In genomic region chr6:125835221-125835744, GRCh38 we compare ENCODE assay signal across 10 cellular contexts. TPM values are rescaled to one million over a fixed set of nuclear protein-coding genes. Genes with fewer than 3 reads are reported as not detected.
A peak's percentile ranks its signal among the peaks of the same experiment; 100 is the strongest.
DNase-seq lines count a peak whose midpoint lies in the region; ATAC-seq and TF ChIP-seq lines count a peak whose summit lies in the region.
"Had no signal": no experiment of that assay in that cellular context is flagged by ENCODE, and none has a peak within 500 bp of the region (broad histone marks: within the 10 kb centered on the region; RNA-seq: fewer than 3 reads in every experiment).

No MANE protein-coding gene starts in this region.

- H3K27me3 Mint-ChIP-seq in CD4-positive, alpha-beta memory T cell = no peaks in the 10 kb centered on the region
- no peaks in the 10 kb centered on the region for H3K27me3 Mint-ChIP-seq in WTC11 (ENCODE audit: low read depth)
- no peaks in the 10 kb centered on the region for H3K27me3 Mint-ChIP-seq in stimulated activated naive B cell treated with anti-CD40 and anti-IgM and Interleukin-4, amounts not matched to agents 10 μg/mL and 1 μg/mL and 100 μg/mL, for 72 hours
- H3K27me3 Mint-ChIP-seq: activated naive CD8-positive, alpha-beta T cell treated with anti-CD3 and anti-CD28 coated beads, Interleukin-2, amount 50 U/mL, for 24 hours had no signal

- H3K36me3 ChIP-seq in CD4-positive, alpha-beta memory T cell (ENCODE audit: insufficient read depth, low read length) = no peaks in the 10 kb centered on the region

- peaks cover 45 to 68% (median 55%) of the 10 kb centered on the region in 4 donors for H3K4me1 Mint-ChIP-seq in CD4-positive, alpha-beta memory T cell
- H3K4me1 Mint-ChIP-seq in WTC11 = peaks cover 20% of the 10 kb centered on the region
- H3K4me1 Mint-ChIP-seq in stimulated activated naive B cell treated with anti-CD40 and anti-IgM and Interleukin-4, amounts not matched to agents 10 μg/mL and 1 μg/mL and 100 μg/mL, for 72 hours = peaks cover 23 to 40% of the 10 kb centered on the region in 2 donors

- peaks cover 12 to 18% of the 10 kb centered on the region in 2 donors for H3K36me3 Mint-ChIP-seq in CD4-positive, alpha-beta memory T cell
- H3K36me3 Mint-ChIP-seq in WTC11 = no peaks in the 10 kb centered on the region
- H3K36me3 Mint-ChIP-seq in stimulated activated naive B cell treated with anti-CD40 and anti-IgM and Interleukin-4, amounts not matched to agents 10 μg/mL and 1 μg/mL and 100 μg/mL, for 72 hours = peaks cover 11 to 18% of the 10 kb centered on the region in 2 donors

- CTCF ChIA-PET in CD4-positive, alpha-beta memory T cell (lab: Charles Lee; ENCODE audit: partially characterized antibody) = interaction anchor here (0.8 to 12.6 kb wide), 9 partner anchors 10 to 121 kb away, joined by 3 to 152 read pairs (median 4); partner anchors contain the start of genes HINT3 and NCOA7
- CTCF ChIA-PET in WTC11 (lab: Charles Lee) = interaction anchor here (1.2 to 1.9 kb wide), 4 partner anchors 33 to 121 kb away, joined by 3 to 7 read pairs (median 4); partner anchors contain the start of gene NCOA7

- no peak for DNase-seq in CD4-positive, alpha-beta memory T cell
- DNase-seq in WTC11 (ENCODE audit: low spot score) = no peak
- DNase-seq in Right ventricle myocardium superior = no peak
- DNase-seq in retinal pigment epithelial cell (ENCODE audit: low read depth) = peak; percentile 77
- DNase-seq in GDM1 (lab: John Stamatoyannopoulos, UW) = no peak
- DNase-seq in stimulated activated naive B cell treated with anti-CD40 and anti-IgM and Interleukin-4, amounts not matched to agents 10 μg/mL and 1 μg/mL and 100 μg/mL, for 72 hours = no peak
- DNase-seq: activated naive CD8-positive, alpha-beta T cell treated with anti-CD3 and anti-CD28 coated beads, Interleukin-2, amount 50 U/mL, for 24 hours; DMS153 had no signal

- no peaks in the 10 kb centered on the region for H3K27me3 ChIP-seq in CD4-positive, alpha-beta memory T cell (ENCODE audit: insufficient read depth, low read length)

- peaks cover 53% of the 10 kb centered on the region for H3K4me1 ChIP-seq in CD4-positive, alpha-beta memory T cell (ENCODE audit: insufficient read depth, low read length)

- peak overlapping the region; percentile 8 for H3K27ac ChIP-seq in CD4-positive, alpha-beta memory T cell (ENCODE audit: low read depth, low read length)

- peak overlapping the region in 6 of 7 donors; percentile 12 to 95 (median 70) for H3K27ac Mint-ChIP-seq in CD4-positive, alpha-beta memory T cell
- H3K27ac Mint-ChIP-seq in WTC11 = no peak overlapping the region
- no peak overlapping the region for H3K27ac Mint-ChIP-seq in stimulated activated naive B cell treated with anti-CD40 and anti-IgM and Interleukin-4, amounts not matched to agents 10 μg/mL and 1 μg/mL and 100 μg/mL, for 72 hours
- H3K27ac Mint-ChIP-seq: activated naive CD8-positive, alpha-beta T cell treated with anti-CD3 and anti-CD28 coated beads, Interleukin-2, amount 50 U/mL, for 24 hours had no signal

- intact Hi-C loops in CD4-positive, alpha-beta memory T cell (cut with micrococcal nuclease) = loop anchor here (2.0 kb wide), 1 partner anchor 16 kb away; no protein-coding TSS in a partner anchor
- intact Hi-C loops in Right ventricle myocardium superior (cut with DNase I) = no loop called here

- no peaks in the 10 kb centered on the region for H3K9me3 Mint-ChIP-seq in CD4-positive, alpha-beta memory T cell
- H3K9me3 Mint-ChIP-seq in WTC11 = no peaks in the 10 kb centered on the region
- H3K9me3 Mint-ChIP-seq in stimulated activated naive B cell treated with anti-CD40 and anti-IgM and Interleukin-4, amounts not matched to agents 10 μg/mL and 1 μg/mL and 100 μg/mL, for 72 hours = peaks cover 3 to 7% of the 10 kb centered on the region in 2 donors
- H3K9me3 Mint-ChIP-seq: activated naive CD8-positive, alpha-beta T cell treated with anti-CD3 and anti-CD28 coated beads, Interleukin-2, amount 50 U/mL, for 24 hours had no signal

- ATAC-seq in WTC11 (peak; percentile 50), Right ventricle myocardium superior (ENCODE audit: poor library complexity) (peak; percentile 83), GM19395 (IDR thresholded peaks at IDR 0.05; ENCODE audit: unreplicated experiment) (no peak), HG02798 (IDR thresholded peaks at IDR 0.05; ENCODE audit: poor library complexity, unreplicated experiment) (no peak)
- ATAC-seq in stimulated activated naive B cell treated with anti-CD40 and anti-IgM and Interleukin-4, amounts not matched to agents 10 μg/mL and 1 μg/mL and 100 μg/mL, for 72 hours (replicated peaks) = no peak
- ATAC-seq: activated naive CD8-positive, alpha-beta T cell treated with anti-CD3 and anti-CD28 coated beads, Interleukin-2, amount 50 U/mL, for 24 hours had no signal

- TF ChIP-seq CTCF in WTC11 (IDR thresholded peaks at IDR 0.05) (no peak), retinal pigment epithelial cell (conservative IDR thresholded peaks at IDR 0.05; ENCODE audit: low read depth, low read length) (no peak)

- H3K4me3 Mint-ChIP-seq in CD4-positive, alpha-beta memory T cell = peak overlapping the region in 3 of 8 donors; percentile 16 to 73 (median 41)
- no peak overlapping the region for H3K4me3 Mint-ChIP-seq in WTC11
- H3K4me3 Mint-ChIP-seq in stimulated activated naive B cell treated with anti-CD40 and anti-IgM and Interleukin-4, amounts not matched to agents 10 μg/mL and 1 μg/mL and 100 μg/mL, for 72 hours = no peak overlapping the region
- H3K4me3 Mint-ChIP-seq: activated naive CD8-positive, alpha-beta T cell treated with anti-CD3 and anti-CD28 coated beads, Interleukin-2, amount 50 U/mL, for 24 hours had no signal

- no peak overlapping the region for H3K4me3 ChIP-seq in CD4-positive, alpha-beta memory T cell (ENCODE audit: low read length in 2 of 2)
- H3K4me3 ChIP-seq in retinal pigment epithelial cell (ENCODE audit: low read length) = no peak overlapping the region

- no peaks in the 10 kb centered on the region for H3K9me3 ChIP-seq in CD4-positive, alpha-beta memory T cell (ENCODE audit: control insufficient read depth in 1 of 2, low read length in 2 of 2)

- POLR2A ChIA-PET in CD4-positive, alpha-beta memory T cell (lab: Charles Lee; ENCODE audit: partially characterized antibody) = interaction anchor here (1.0 to 10.8 kb wide), 5 partner anchors 9 to 121 kb away, joined by 3 to 217 read pairs (median 4); partner anchors contain the start of genes HINT3 and NCOA7
- POLR2A ChIA-PET in WTC11 (lab: Charles Lee) = interaction anchor here (0.7 kb wide), 1 partner anchor 215 kb away, joined by 4 read pairs; no protein-coding TSS in a partner anchor

TF ChIP-seq in WTC11, 78 proteins besides CTCF, POLR2A, EP300 and RAD21 (continues in another document):
- TF ChIP-seq NR3C1 (CRISPR knock-in tag; conservative IDR thresholded peaks at IDR 0.05; ENCODE audit: low read depth) (no peak), ESRRA (CRISPR knock-in tag; IDR thresholded peaks at IDR 0.05; ENCODE audit: borderline replicate concordance) (no peak), JUN (CRISPR knock-in tag; IDR thresholded peaks at IDR 0.05) (no peak), TCF7 (CRISPR knock-in tag; IDR thresholded peaks at IDR 0.05; ENCODE audit: low read depth) (no peak), E2F4 (CRISPR knock-in tag; IDR thresholded peaks at IDR 0.05; ENCODE audit: borderline replicate concordance, low read depth) (no peak), NFE2L1 (CRISPR knock-in tag; IDR thresholded peaks at IDR 0.05) (no peak), ZNF263 (CRISPR knock-in tag; IDR thresholded peaks at IDR 0.05; ENCODE audit: low read depth) (no peak), ARID4B (CRISPR knock-in tag; IDR thresholded peaks at IDR 0.05; ENCODE audit: borderline replicate concordance) (no peak), ZNF423 (CRISPR knock-in tag; IDR thresholded peaks at IDR 0.05) (no peak), ZNF317 (CRISPR knock-in tag; IDR thresholded peaks at IDR 0.05; ENCODE audit: borderline replicate concordance, low read depth) (no peak), ETV6 (CRISPR knock-in tag; IDR thresholded peaks at IDR 0.05) (no peak)

RNA-seq across cellular contexts. Expression of gene NCOA7, which starts 44.5 kb away (rescaled TPM):
- total RNA-seq in CD4-positive, alpha-beta memory T cell = 10 to 100 TPM; 73.6 to 75.1 TPM
- 10 to 100 TPM; 16.9 to 53.5 TPM for polyA plus RNA-seq in CD4-positive, alpha-beta memory T cell
- total RNA-seq in WTC11 (2021) = 9.0 to 14.4 TPM (median 9.9 TPM) in 3 replicates
- total RNA-seq in Right ventricle myocardium superior = 12.7 TPM

Comparison
In these comparisons a context has a peak if more than half of its experiments do, and no peak if none do; other contexts are left out.
1. H3K27ac Mint-ChIP-seq: peak in CD4-positive, alpha-beta memory T cell (6 of 7); none in WTC11 (single experiment) and stimulated activated naive B cell treated with anti-CD40 and anti-IgM and Interleukin-4, amounts not matched to agents 10 μg/mL and 1 μg/mL and 100 μg/mL, for 72 hours (single experiment).
2. ATAC-seq: peak in WTC11 (single experiment) and Right ventricle myocardium superior (single experiment); none in GM19395 (single experiment), stimulated activated naive B cell treated with anti-CD40 and anti-IgM and Interleukin-4, amounts not matched to agents 10 μg/mL and 1 μg/mL and 100 μg/mL, for 72 hours (0 of 2) and HG02798 (single experiment).